Comparison of ENCODE assay signal across 23 cellular contexts in the genomic region with DNA sequence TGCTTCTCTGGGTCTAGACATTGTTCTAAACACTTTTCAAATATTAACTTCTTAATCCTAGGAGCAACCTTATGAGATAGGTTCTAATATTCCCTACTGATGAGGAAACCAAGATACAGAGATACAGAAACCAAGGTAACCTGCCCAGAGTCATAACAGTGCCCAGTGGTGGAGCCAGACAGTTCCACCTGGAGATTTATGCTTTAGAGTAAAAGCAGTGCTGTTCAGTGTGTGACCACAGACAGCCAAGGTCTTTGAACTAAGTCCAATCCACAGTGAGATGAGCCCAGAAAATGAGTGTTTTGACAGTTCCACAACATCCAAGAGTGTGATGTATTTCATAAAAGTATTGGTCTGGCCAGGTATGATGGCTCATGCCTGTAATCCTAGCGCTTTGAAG.
"Had no signal": no experiment of that assay in that cellular context is flagged by ENCODE, and none has a peak within 500 bp of the region (broad histone marks: within the 10 kb centered on the region; RNA-seq: fewer than 3 reads in every experiment).

No MANE protein-coding gene starts in this region.

- H3K9me3 ChIP-seq: SJSA1, SK-N-SH had no signal

- H3K27ac ChIP-seq: KMS-11, SJSA1 had no signal

- DNase-seq: Kasumi-1, MM.1S, NCI-H1092 treated with DMSO at 0.1 percent for 48 hours, NCI-H1436, NCI-H187, NCI-H2029, NCI-H2081 treated with DMSO at 0.1 percent for 48 hours, NCI-H2171, NCI-H226, NCI-H446, NCI-H510A, NCI-H524 treated with DMSO at 0.1 percent for 48 hours, NCI-H69, NCI-H774, Right ventricle myocardium superior, RPMI8226, SIG-M5, SK-N-SH, SW 1271 had no signal

- H3K4me3 ChIP-seq: K562, SJSA1 had no signal

- ATAC-seq: K562 had no signal

- H3K9ac ChIP-seq: KMS-11, SK-N-SH had no signal

- H3K36me3 ChIP-seq: SJSA1 had no signal

- H3K27me3 ChIP-seq: SJSA1 had no signal

- FAIRE-seq: K562, RCC 7860 had no signal

- H3K4me2 ChIP-seq: KMS-11, SK-N-SH had no signal
